In genomic region chr12:131135311-131135785, GRCh38 we compare ENCODE assay signal across 27 cellular contexts.
"Had no signal": no experiment of that assay in that cellular context is flagged by ENCODE, and none has a peak within 500 bp of the region (broad histone marks: within the 10 kb centered on the region; RNA-seq: fewer than 3 reads in every experiment).

No MANE protein-coding gene starts in this region.

- H2AFZ ChIP-seq: hepatocyte had no signal

- H3K4me3 ChIP-seq: heart left ventricle, hepatocyte, left ventricle myocardium inferior, lung, mucosa of descending colon, pancreas, prostate gland, skin epidermis, suprapubic skin, thoracic aorta, tibial artery, upper lobe of right lung had no signal

- H3K36me3 ChIP-seq: neutrophil, pancreas, prostate gland, suprapubic skin, thoracic aorta, upper lobe of right lung had no signal

- H3K4me2 ChIP-seq: hepatocyte had no signal

- H3K27me3 ChIP-seq: heart left ventricle, hepatocyte, neutrophil, pancreas, tibial artery, upper lobe of right lung had no signal

- ATAC-seq: heart left ventricle; left colon; mucosa of descending colon; naive thymus-derived CD4-positive, alpha-beta T cell; natural killer cell treated with Interleukin-12 subunit alpha and Interleukin-12 subunit beta and Interleukin-15 and Interleukin-18, amount 100 ng/mL, for 72 hours; pancreas; right cardiac atrium; sciatic nerve; stimulated activated effector memory CD8-positive, alpha-beta T cell treated with anti-CD3 and anti-CD28 coated beads, Interleukin-12 subunit alpha, Interleukin-12 subunit beta, amount 100 ng/mL, for 72 hours; upper lobe of right lung had no signal

- H3K27ac ChIP-seq: heart left ventricle, hepatocyte, left ventricle myocardium inferior, neutrophil, pancreas, prostate gland, skin epidermis, suprapubic skin, thoracic aorta, tibial artery, upper lobe of right lung had no signal

- H3K9me3 ChIP-seq: heart left ventricle, left ventricle myocardium inferior, mucosa of descending colon, neutrophil, pancreas, prostate gland, suprapubic skin, thoracic aorta, tibial artery, upper lobe of right lung had no signal

- DNase-seq: left colon; left ventricle myocardium inferior; midbrain; mucosa of descending colon; naive thymus-derived CD4-positive, alpha-beta T cell; occipital lobe; pancreas; retina; stimulated activated CD4-positive, alpha-beta T cell treated with anti-CD3 and anti-CD28 coated beads, Interleukin-4, amount 100 ng/mL, for 24 hours; stimulated activated naive CD4-positive, alpha-beta T cell; tibial artery; trophoblast cell; upper lobe of right lung had no signal

- FAIRE-seq: keratinocyte, pancreas, urothelium cell line had no signal

- H3K4me1 ChIP-seq: pancreas, prostate gland had no signal
